In the genomic region with DNA sequence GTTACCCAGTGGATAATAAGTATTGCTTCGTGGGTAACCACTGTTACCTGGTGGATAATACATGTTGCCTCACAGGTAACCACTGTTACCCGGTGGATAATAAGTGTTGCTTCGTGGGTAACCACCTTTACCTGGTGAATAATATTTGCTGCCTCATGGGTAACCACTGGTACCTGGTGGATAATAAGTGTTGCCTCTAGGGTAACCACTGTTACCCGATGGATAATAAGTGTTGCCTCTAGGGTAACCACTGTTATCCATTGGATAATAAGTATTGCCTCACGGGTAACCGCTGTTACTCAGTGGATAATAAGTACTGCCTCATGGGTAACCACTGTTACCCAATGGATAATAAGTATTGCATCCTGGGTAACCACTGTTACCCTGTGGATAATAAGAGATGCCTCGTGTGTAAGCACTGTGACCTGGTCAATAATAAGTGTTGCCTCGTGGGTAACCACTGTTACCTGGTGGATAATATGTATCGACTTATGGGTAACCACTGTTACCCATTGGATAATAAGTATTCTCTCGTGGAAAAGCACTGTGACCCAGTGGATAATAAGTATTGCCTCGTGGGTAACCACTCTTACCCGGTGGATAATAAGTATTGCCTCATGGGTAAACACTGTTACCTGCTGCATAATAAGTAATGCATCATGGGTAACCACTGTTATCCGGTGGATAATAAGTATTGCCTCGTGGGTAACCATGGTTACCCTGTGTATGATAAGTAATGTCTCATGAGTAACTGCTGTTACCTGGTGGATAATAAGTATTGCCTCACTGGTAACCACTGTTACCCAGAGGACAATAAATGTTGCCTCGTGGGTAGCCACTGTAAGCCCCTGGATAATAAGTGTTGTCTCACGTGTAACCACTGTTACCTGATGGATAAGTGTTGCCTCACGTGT, we compare ENCODE assay signal across 21 cellular contexts. TPM values are rescaled to one million over a fixed set of nuclear protein-coding genes. Genes with fewer than 3 reads are reported as not detected.
DNase-seq lines count a peak whose midpoint lies in the region; ATAC-seq, FAIRE-seq and TF ChIP-seq lines count a peak whose summit lies in the region.
"Had no signal": no experiment of that assay in that cellular context is flagged by ENCODE, and none has a peak within 500 bp of the region (broad histone marks: within the 10 kb centered on the region; RNA-seq: fewer than 3 reads in every experiment).

No MANE protein-coding gene starts in this region.

- no peaks in the 10 kb centered on the region for H3K9me3 Mint-ChIP-seq in effector memory CD8-positive, alpha-beta T cell

- no peak for DNase-seq in GM12891 (ENCODE audit: insufficient read length, low spot score)
- DNase-seq in PC-3 = peak; percentile 1
- DNase-seq in esophagus muscularis mucosa (ENCODE audit: extremely low spot score) = peak; percentile 39
- DNase-seq in sciatic nerve (ENCODE audit: low spot score) = no peak
- DNase-seq in effector memory CD8-positive, alpha-beta T cell = no peak
- DNase-seq in T-helper 17 cell = no peak
- DNase-seq: CD8-positive, alpha-beta T cell; COR-L47; DMS153; DMS79 treated with DMSO at 0.1 percent for 48 hours; EL; GOT3; H9 had no signal

- ATAC-seq in PC-3 (no peak), sciatic nerve (no peak), T-helper 17 cell (no peak)
- no peak for ATAC-seq in effector memory CD8-positive, alpha-beta T cell (replicated peaks)
- ATAC-seq: A549; CD8-positive, alpha-beta T cell had no signal

- WGBS in esophagus muscularis mucosa = 84% methylated on average over 17 of the region's 17 CpGs

- FAIRE-seq in GM12891 (lab: Jason Lieb, UNC) = no peak
- FAIRE-seq: A549, D721Med, G401.6 had no signal

- H3K36me3 ChIP-seq in PC-3 (ENCODE audit: low read depth, low read length) (no peaks in the 10 kb centered on the region), esophagus muscularis mucosa (no peaks in the 10 kb centered on the region)

- no peak for TF ChIP-seq POLR2A in GM12891 (IDR thresholded peaks at IDR 0.05; ENCODE audit: low read depth, low read length)
- TF ChIP-seq POLR2A in esophagus muscularis mucosa (IDR thresholded peaks at IDR 0.05; ENCODE audit: low read depth) = no peak

- no TSS peak for BruUV-seq in PC-3 (replicated peaks; lab: Mats Ljungman, UMichigan)

- H3K9me3 ChIP-seq in PC-3 (ENCODE audit: low read length) = peaks cover 21% of the 10 kb centered on the region; the same call in 1 of the 2 replicates
- no peaks in the 10 kb centered on the region for H3K9me3 ChIP-seq in esophagus muscularis mucosa
- peaks cover 4% of the 10 kb centered on the region for H3K9me3 ChIP-seq in T-helper 17 cell (ENCODE audit: control insufficient read depth, low read length, poor library complexity, severe bottlenecking)
- H3K9me3 ChIP-seq: A549 had no signal

- intact Hi-C loops in PC-3 (cut with micrococcal nuclease) = no loop called here
- intact Hi-C loops in esophagus muscularis mucosa (cut with DNase I) = loop anchor here (10.0 kb wide), 1 partner anchor 271 kb away; no protein-coding TSS in a partner anchor
- intact Hi-C loops in sciatic nerve (cut with DNase I) = no loop called here

- no peaks in the 10 kb centered on the region for H3K9me2 ChIP-seq in PC-3 (replicated peaks; ENCODE audit: low read length)

- H3F3A ChIP-seq in PC-3 (ENCODE audit: low read length, unreplicated experiment) = no peaks in the 10 kb centered on the region

- H3K79me2 ChIP-seq in PC-3 (ENCODE audit: low read length) = no peaks in the 10 kb centered on the region

- no peak overlapping the region for H2AFZ ChIP-seq in PC-3 (ENCODE audit: low read length)

- H3K27me3 Mint-ChIP-seq in effector memory CD8-positive, alpha-beta T cell = no peaks in the 10 kb centered on the region
- no peaks in the 10 kb centered on the region for H3K27me3 Mint-ChIP-seq in T-helper 17 cell
- H3K27me3 Mint-ChIP-seq: IgD-negative memory B cell had no signal

- H3K27ac Mint-ChIP-seq in effector memory CD8-positive, alpha-beta T cell = no peak overlapping the region
- H3K27ac Mint-ChIP-seq in T-helper 17 cell = no peak overlapping the region
- H3K27ac Mint-ChIP-seq: CD14-positive monocyte; CD8-positive, alpha-beta T cell; H9; IgD-negative memory B cell had no signal

- no peak for TF ChIP-seq EP300 in esophagus muscularis mucosa (IDR thresholded peaks at IDR 0.05)

- no peak overlapping the region for H3K9ac ChIP-seq in PC-3 (ENCODE audit: low read length)

- H3K27me3 ChIP-seq in PC-3 (ENCODE audit: low read length) = no peaks in the 10 kb centered on the region
- H3K27me3 ChIP-seq in esophagus muscularis mucosa = no peaks in the 10 kb centered on the region

- POLR2A ChIA-PET in PC-3 (lab: Charles Lee; ENCODE audit: unreplicated experiment) = no interaction called here

- H3K4me2 ChIP-seq in PC-3 (ENCODE audit: low read length) = no peak overlapping the region
- H3K4me2 ChIP-seq: A549 had no signal

- H3K27ac ChIP-seq in PC-3 (ENCODE audit: low read length) (no peak overlapping the region), esophagus muscularis mucosa (replicated peaks in 1 of 4) (no peak overlapping the region)
- H3K27ac ChIP-seq: A549 had no signal

- TF ChIP-seq CTCF in PC-3 (conservative IDR thresholded peaks at IDR 0.05; ENCODE audit: low read depth, low read length) (no peak), esophagus muscularis mucosa (IDR thresholded peaks at IDR 0.05) (no peak)

- H3K36me3 Mint-ChIP-seq in effector memory CD8-positive, alpha-beta T cell (ENCODE audit: insufficient read depth) = no peaks in the 10 kb centered on the region
- no peaks in the 10 kb centered on the region for H3K36me3 Mint-ChIP-seq in T-helper 17 cell (ENCODE audit: low read depth)
- H3K36me3 Mint-ChIP-seq: CD14-positive monocyte; CD8-positive, alpha-beta T cell; IgD-negative memory B cell had no signal

- no peaks in the 10 kb centered on the region for H3K4me1 ChIP-seq in PC-3 (ENCODE audit: insufficient read depth, low read length)
- H3K4me1 ChIP-seq in esophagus muscularis mucosa = no peaks in the 10 kb centered on the region
- H3K4me1 ChIP-seq: A549 had no signal

- H3K4me3 ChIP-seq in PC-3 (ENCODE audit: low read length) (no peak overlapping the region), esophagus muscularis mucosa (no peak overlapping the region)
- H3K4me3 ChIP-seq: A549 had no signal

- CTCF ChIA-PET in PC-3 (lab: Charles Lee) = no interaction called here

- H3K4me3 Mint-ChIP-seq in effector memory CD8-positive, alpha-beta T cell = no peak overlapping the region
- H3K4me3 Mint-ChIP-seq in T-helper 17 cell = no peak overlapping the region
- H3K4me3 Mint-ChIP-seq: CD14-positive monocyte; CD8-positive, alpha-beta T cell; H9; IgD-negative memory B cell had no signal

- H4K20me1 ChIP-seq in PC-3 (ENCODE audit: low read length) = no peaks in the 10 kb centered on the region

- no peaks in the 10 kb centered on the region for H3K4me1 Mint-ChIP-seq in effector memory CD8-positive, alpha-beta T cell (ENCODE audit: low read depth in 2 of 2)
- no peaks in the 10 kb centered on the region for H3K4me1 Mint-ChIP-seq in T-helper 17 cell
- H3K4me1 Mint-ChIP-seq: CD14-positive monocyte, H9, IgD-negative memory B cell had no signal

TF ChIP-seq in GM12891, 5 proteins besides CTCF, POLR2A, EP300 and RAD21:
- TF ChIP-seq POU2F2 (IDR thresholded peaks at IDR 0.05; ENCODE audit: low read depth, low read length) (peak; percentile 45; the same call in 1 of the 2 replicates), POLR2AphosphoS5 (IDR thresholded peaks at IDR 0.05; ENCODE audit: low read depth, low read length) (no peak), SPI1 (IDR thresholded peaks at IDR 0.05; ENCODE audit: low read depth, low read length) (no peak), PAX5 (IDR thresholded peaks at IDR 0.05; ENCODE audit: insufficient read depth, low read length, severe bottlenecking) (no peak)

RNA-seq across cellular contexts. Expression of a gene that starts 20.1 kb away (rescaled TPM):
- polyA plus RNA-seq in GM12891 (2012; ENCODE audit: low read depth, missing spikeins) = not detected
- total RNA-seq in PC-3 (2014; rRNA removed) (not detected in 2 replicates), esophagus muscularis mucosa (not detected), sciatic nerve (not detected), T-helper 17 cell (not detected)
- total RNA-seq: CD8-positive, alpha-beta T cell; H9; HT-29 had no signal
- polyA plus RNA-seq: A549, AG04450, BJ, CD14-positive monocyte, IgD-negative memory B cell had no signal

RNA-seq across cellular contexts. Expression of a gene that starts 56.0 kb away (rescaled TPM):
- polyA plus RNA-seq in GM12891 (2012; ENCODE audit: low read depth, missing spikeins) = not detected
- total RNA-seq in PC-3 (2014; rRNA removed) (not detected in 2 replicates), esophagus muscularis mucosa (not detected), sciatic nerve (not detected), T-helper 17 cell (not detected)
- total RNA-seq: CD8-positive, alpha-beta T cell; H9; HT-29 had no signal
- polyA plus RNA-seq: A549, AG04450, BJ, CD14-positive monocyte, IgD-negative memory B cell had no signal

Comparison
In these comparisons a context has a peak if more than half of its experiments do, and no peak if none do; other contexts are left out.
1. DNase-seq: peak in PC-3 (single experiment) and esophagus muscularis mucosa (single experiment); none in GM12891 (single experiment), sciatic nerve (single experiment), effector memory CD8-positive, alpha-beta T cell (0 of 3) and T-helper 17 cell (0 of 3).